ENCODE assay signal across 26 cellular contexts in the genomic region with DNA sequence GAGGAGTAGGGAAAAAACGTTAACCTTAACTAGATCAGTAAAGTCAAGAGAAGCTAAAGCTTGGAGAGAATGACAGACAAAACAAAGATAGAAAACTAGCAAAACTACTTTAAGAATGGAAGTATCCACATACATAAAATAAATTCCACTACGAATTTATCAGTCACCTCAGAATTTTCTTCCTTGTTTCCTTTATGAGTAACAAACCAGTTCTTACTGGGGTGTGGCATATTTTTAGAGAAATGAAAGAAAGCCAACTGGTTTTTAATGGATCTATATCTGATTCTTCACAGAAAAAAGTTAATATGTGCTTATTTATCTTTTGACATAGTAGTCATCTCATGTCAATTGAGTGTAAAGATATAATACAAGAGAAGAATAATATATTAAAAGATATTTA.
"Had no signal": no experiment of that assay in that cellular context is flagged by ENCODE, and none has a peak within 500 bp of the region (broad histone marks: within the 10 kb centered on the region; RNA-seq: fewer than 3 reads in every experiment).

No MANE protein-coding gene starts in this region.

- H3K4me3 Mint-ChIP-seq: activated CD4-positive, alpha-beta T cell treated with anti-CD3 and anti-CD28 coated beads for 36 hours; activated naive CD8-positive, alpha-beta T cell; natural killer cell treated with Interleukin-12 subunit alpha and Interleukin-12 subunit beta and Interleukin-15 and Interleukin-18, amount 100 ng/mL, for 72 hours; stimulated activated effector memory CD8-positive, alpha-beta T cell treated with anti-CD3 and anti-CD28 coated beads, Interleukin-12 subunit alpha, Interleukin-12 subunit beta, amount 100 ng/mL, for 72 hours; stimulated activated naive CD8-positive, alpha-beta T cell treated with anti-CD3 and anti-CD28 coated beads, Interleukin-15, Interleukin-2, amounts not matched to agents 100 ng/mL and 50 ng/mL, for 24 hours had no signal

- H3K27ac Mint-ChIP-seq: activated CD4-positive, alpha-beta T cell treated with anti-CD3 and anti-CD28 coated beads for 36 hours; activated naive CD8-positive, alpha-beta T cell; natural killer cell treated with Interleukin-12 subunit alpha and Interleukin-12 subunit beta and Interleukin-15 and Interleukin-18, amount 100 ng/mL, for 72 hours; stimulated activated effector memory CD8-positive, alpha-beta T cell treated with anti-CD3 and anti-CD28 coated beads, Interleukin-12 subunit alpha, Interleukin-12 subunit beta, amount 100 ng/mL, for 72 hours; stimulated activated naive CD8-positive, alpha-beta T cell treated with anti-CD3 and anti-CD28 coated beads, Interleukin-15, Interleukin-2, amounts not matched to agents 100 ng/mL and 50 ng/mL, for 24 hours had no signal

- H3K36me3 Mint-ChIP-seq: activated naive CD8-positive, alpha-beta T cell; stimulated activated effector memory CD8-positive, alpha-beta T cell treated with anti-CD3 and anti-CD28 coated beads, Interleukin-12 subunit alpha, Interleukin-12 subunit beta, amount 100 ng/mL, for 72 hours had no signal

- H3K4me1 Mint-ChIP-seq: activated CD4-positive, alpha-beta T cell treated with anti-CD3 and anti-CD28 coated beads for 36 hours; stimulated activated effector memory CD8-positive, alpha-beta T cell treated with anti-CD3 and anti-CD28 coated beads, Interleukin-12 subunit alpha, Interleukin-12 subunit beta, amount 100 ng/mL, for 72 hours had no signal

- H3K27me3 ChIP-seq: cardiac muscle cell, colonic mucosa, dorsolateral prefrontal cortex, heart right ventricle, upper lobe of right lung had no signal

- H3K27ac ChIP-seq: cardiac muscle cell, colonic mucosa, dorsolateral prefrontal cortex, heart right ventricle, left ventricle myocardium inferior, skin epidermis, thoracic aorta, upper lobe of right lung had no signal

- H3K9me3 ChIP-seq: colonic mucosa, mucosa of descending colon, thoracic aorta, upper lobe of right lung had no signal

- DNase-seq: activated CD4-positive, alpha-beta T cell treated with anti-CD3 and anti-CD28 coated beads for 36 hours; activated CD4-positive, CD25-positive, alpha-beta regulatory T cell; activated effector memory CD4-positive, alpha-beta T cell treated with Interleukin-2 at 50 U/mL for 16 hours; activated naive CD4-positive, alpha-beta T cell treated with Interleukin-2 at 50 U/mL for 16 hours; anterior cingulate cortex; cerebellar nuclear complex; colonic mucosa; dorsolateral prefrontal cortex; effector memory CD4-positive, alpha-beta T cell; foreskin melanocyte; heart right ventricle; left ventricle myocardium inferior; mucosa of descending colon; posterior cingulate gyrus; retina; stimulated activated CD4-positive, alpha-beta T cell treated with anti-CD3 and anti-CD28 coated beads, Interleukin-4, amount 100 ng/mL, for 24 hours; upper lobe of right lung had no signal

- ATAC-seq: activated CD4-positive, alpha-beta T cell treated with anti-CD3 and anti-CD28 coated beads for 36 hours; heart right ventricle; mucosa of descending colon; natural killer cell treated with Interleukin-12 subunit alpha and Interleukin-12 subunit beta and Interleukin-15 and Interleukin-18, amount 100 ng/mL, for 72 hours; sciatic nerve; stimulated activated effector memory CD8-positive, alpha-beta T cell treated with anti-CD3 and anti-CD28 coated beads, Interleukin-12 subunit alpha, Interleukin-12 subunit beta, amount 100 ng/mL, for 72 hours; upper lobe of right lung had no signal

- H3K36me3 ChIP-seq: cardiac muscle cell, colonic mucosa, heart right ventricle, left ventricle myocardium inferior, thoracic aorta, upper lobe of right lung had no signal

- H3K4me1 ChIP-seq: colonic mucosa, heart right ventricle, left ventricle myocardium inferior, upper lobe of right lung had no signal

- H3K4me3 ChIP-seq: cardiac muscle cell, colonic mucosa, dorsolateral prefrontal cortex, heart right ventricle, left ventricle myocardium inferior, lung, mucosa of descending colon, skin epidermis, thoracic aorta, upper lobe of right lung had no signal

- H3K27me3 Mint-ChIP-seq: activated CD4-positive, alpha-beta T cell treated with anti-CD3 and anti-CD28 coated beads for 36 hours; activated naive CD8-positive, alpha-beta T cell; natural killer cell treated with Interleukin-12 subunit alpha and Interleukin-12 subunit beta and Interleukin-15 and Interleukin-18, amount 100 ng/mL, for 72 hours; stimulated activated naive CD8-positive, alpha-beta T cell treated with anti-CD3 and anti-CD28 coated beads, Interleukin-15, Interleukin-2, amounts not matched to agents 100 ng/mL and 50 ng/mL, for 24 hours had no signal
